25 cellular contexts compared by ENCODE assay signal in genomic region chr6:137801352-137802088, GRCh38.
DNase-seq lines count a peak whose midpoint lies in the region; ATAC-seq, FAIRE-seq and TF ChIP-seq lines count a peak whose summit lies in the region.
"Had no signal": no experiment of that assay in that cellular context is flagged by ENCODE, and none has a peak within 500 bp of the region (broad histone marks: within the 10 kb centered on the region; RNA-seq: fewer than 3 reads in every experiment).

No MANE protein-coding gene starts in this region.

- no peaks in the 10 kb centered on the region for H3K79me2 ChIP-seq in HepG2 (ENCODE audit: insufficient read depth, low read length)

- H3K4me3 ChIP-seq in HepG2 (replicated peaks in 1 of 3; ENCODE audit: insufficient read depth in 1 of 3, low read depth in 2 of 3, low read length in 3 of 3) (no peak overlapping the region), right lobe of liver (no peak overlapping the region), esophagus muscularis mucosa (no peak overlapping the region)
- H3K4me3 ChIP-seq: adrenal gland, prostate gland, tibial artery had no signal

- no peak overlapping the region for H3K4me2 ChIP-seq in HepG2 (ENCODE audit: low read depth, low read length)

- no peaks in the 10 kb centered on the region for H3K9me3 ChIP-seq in HepG2 (ENCODE audit: low read length)
- no peaks in the 10 kb centered on the region for H3K9me3 ChIP-seq in right lobe of liver
- no peaks in the 10 kb centered on the region for H3K9me3 ChIP-seq in esophagus muscularis mucosa
- H3K9me3 ChIP-seq: adrenal gland, neutrophil, prostate gland, tibial artery had no signal

- TF ChIP-seq CTCF in HepG2 (CRISPR knock-in tag; IDR thresholded peaks at IDR 0.05), result no peak
- TF ChIP-seq CTCF in right lobe of liver (IDR thresholded peaks at IDR 0.05), result no peak
- TF ChIP-seq CTCF in esophagus muscularis mucosa (IDR thresholded peaks at IDR 0.05), result no peak

- H2AFZ ChIP-seq in HepG2 (ENCODE audit: low read length), result peak overlapping the region; percentile 6

- no peak for FAIRE-seq in HepG2 (lab: Jason Lieb, UNC)
- FAIRE-seq: kidney had no signal

- CTCF ChIA-PET in HepG2 (lab: Yijun Ruan, JAX; ENCODE audit: low intra/inter-chr PET ratio, low total read pairs), result no interaction called here

- H4K20me1 ChIP-seq in HepG2 (ENCODE audit: insufficient read depth, low read length), result no peaks in the 10 kb centered on the region

- POLR2A ChIA-PET in HepG2 (lab: Yijun Ruan, JAX), result no interaction called here

- no peaks in the 10 kb centered on the region for H3K27me3 ChIP-seq in HepG2 (ENCODE audit: control insufficient read depth in 1 of 2, insufficient read depth in 2 of 2, low read length in 2 of 2)
- H3K27me3 ChIP-seq in right lobe of liver, result no peaks in the 10 kb centered on the region
- H3K27me3 ChIP-seq in esophagus muscularis mucosa, result no peaks in the 10 kb centered on the region
- H3K27me3 ChIP-seq: adrenal gland, neutrophil, tibial artery had no signal

- no peak overlapping the region for H3K9ac ChIP-seq in HepG2 (ENCODE audit: insufficient read depth, low read depth, low read length)

- WGBS in HepG2 (ENCODE audit: low lambda C conversion rate), result 74% methylated on average over 5 of the region's 5 CpGs
- WGBS in right lobe of liver (ENCODE audit: insufficient coverage, low coverage, low lambda C conversion rate, missing lambda C conversion rate), result 86% methylated on average over 5 of the region's 5 CpGs
- WGBS in esophagus muscularis mucosa, result 94% methylated on average over 5 of the region's 5 CpGs

- BruUV-seq in HepG2 (replicated peaks; lab: Mats Ljungman, UMichigan), result no TSS peak

- DNase-seq in HepG2 (ENCODE audit: low spot score) (no peak), right lobe of liver (no peak), amniotic epithelial cell (ENCODE audit: low read depth) (peak; percentile 61), left colon (peak in 1 of 2 donors; percentile 48), superior temporal gyrus (ENCODE audit: extremely low spot score) (no peak), AG08396 (ENCODE audit: low spot score) (no peak), esophagus muscularis mucosa (ENCODE audit: extremely low spot score) (no peak)
- DNase-seq: ACHN; activated B cell treated with CpG ODN at 0.5 μM for 24 hours; activated naive CD4-positive, alpha-beta T cell; activated T-cell treated with anti-CD3 and anti-CD28 coated beads, Interleukin-2, amount 50 U/mL, for 24 hours; adrenal gland; Calu3; H9; head of caudate nucleus; IMR-90; kidney; mammary epithelial cell; NCI-H1105; NCI-H1930; stimulated activated naive CD8-positive, alpha-beta T cell treated with anti-CD3 and anti-CD28 coated beads, Interleukin-15, amount 100 ng/mL, for 72 hours; SW 1271; tibial artery had no signal

- H3K4me1 ChIP-seq in HepG2 (ENCODE audit: insufficient read depth, low read length), result peaks cover 93% of the 10 kb centered on the region
- no peaks in the 10 kb centered on the region for H3K4me1 ChIP-seq in right lobe of liver
- peaks cover 14 to 55% (median 47%) of the 10 kb centered on the region in 4 donors for H3K4me1 ChIP-seq in esophagus muscularis mucosa
- H3K4me1 ChIP-seq: tibial artery had no signal

- TF ChIP-seq RAD21 in HepG2 (CRISPR knock-in tag; IDR thresholded peaks at IDR 0.05), result no peak

- no peak for TF ChIP-seq EP300 in HepG2 (IDR thresholded peaks at IDR 0.05; ENCODE audit: low read depth in 2 of 2, low read length in 2 of 2)
- no peak for TF ChIP-seq EP300 in HepG2 (CRISPR knock-in tag; IDR thresholded peaks at IDR 0.05; ENCODE audit: borderline replicate concordance)
- no peak for TF ChIP-seq EP300 in esophagus muscularis mucosa (IDR thresholded peaks at IDR 0.05)

- H3K36me3 ChIP-seq in HepG2 (replicated peaks in 1 of 2; ENCODE audit: control insufficient read depth in 1 of 2, insufficient read depth in 2 of 2, low read length in 2 of 2), result no peaks in the 10 kb centered on the region
- no peaks in the 10 kb centered on the region for H3K36me3 ChIP-seq in right lobe of liver
- H3K36me3 ChIP-seq in esophagus muscularis mucosa, result no peaks in the 10 kb centered on the region
- H3K36me3 ChIP-seq: adrenal gland, neutrophil, prostate gland, tibial artery had no signal

- intact Hi-C loops in HepG2 (cut with micrococcal nuclease; ENCODE audit: unreplicated experiment) (loop anchor here (1.0 to 10.0 kb wide), 2 partner anchors 10 to 143 kb away; no protein-coding TSS in a partner anchor), right lobe of liver (cut with DNase I) (no loop called here), left colon (cut with DNase I, micrococcal nuclease) (loop anchor here in 1 of 2 donors (10.0 kb wide), 1 partner anchor 63 kb away; the partner anchor contains the start of gene TNFAIP3), esophagus muscularis mucosa (cut with DNase I) (loop anchor here (5.0 kb wide), 1 partner anchor 66 kb away; the partner anchor contains the start of gene TNFAIP3)

- no peak for TF ChIP-seq POLR2A in HepG2 (IDR thresholded peaks at IDR 0.05; ENCODE audit: insufficient read depth in 1 of 2, low read depth in 2 of 2, low read length in 2 of 2)
- no peak for TF ChIP-seq POLR2A in right lobe of liver (IDR thresholded peaks at IDR 0.05)
- TF ChIP-seq POLR2A in esophagus muscularis mucosa (IDR thresholded peaks at IDR 0.05; ENCODE audit: low read depth), result no peak

- H3K27ac ChIP-seq in HepG2 (ENCODE audit: extremely low read length, insufficient read depth, low read length), result peak overlapping the region; percentile 48
- H3K27ac ChIP-seq in right lobe of liver, result no peak overlapping the region
- no peak overlapping the region for H3K27ac ChIP-seq in esophagus muscularis mucosa (replicated peaks in 1 of 4)
- H3K27ac ChIP-seq: adrenal gland, neutrophil, prostate gland, tibial artery had no signal

- no peak for ATAC-seq in HepG2
- no peak for ATAC-seq in right lobe of liver
- ATAC-seq in left colon, result peak; percentile 86
- ATAC-seq: stimulated activated naive CD8-positive, alpha-beta T cell treated with anti-CD3 and anti-CD28 coated beads, Interleukin-15, amount 100 ng/mL, for 72 hours had no signal

- in situ Hi-C loops in HepG2 (cut with HindIII; ENCODE audit: extremely low pct_ligation_motif_present, low pct_unique_long_range_greater_than_20kb), result loop anchor here (5.0 to 10.0 kb wide), 2 partner anchors 63 to 69 kb away; partner anchors contain the start of gene TNFAIP3

TF ChIP-seq in HepG2, 621 proteins besides CTCF, POLR2A, EP300 and RAD21 (continues in another document):
- TF ChIP-seq, protein P1, sequence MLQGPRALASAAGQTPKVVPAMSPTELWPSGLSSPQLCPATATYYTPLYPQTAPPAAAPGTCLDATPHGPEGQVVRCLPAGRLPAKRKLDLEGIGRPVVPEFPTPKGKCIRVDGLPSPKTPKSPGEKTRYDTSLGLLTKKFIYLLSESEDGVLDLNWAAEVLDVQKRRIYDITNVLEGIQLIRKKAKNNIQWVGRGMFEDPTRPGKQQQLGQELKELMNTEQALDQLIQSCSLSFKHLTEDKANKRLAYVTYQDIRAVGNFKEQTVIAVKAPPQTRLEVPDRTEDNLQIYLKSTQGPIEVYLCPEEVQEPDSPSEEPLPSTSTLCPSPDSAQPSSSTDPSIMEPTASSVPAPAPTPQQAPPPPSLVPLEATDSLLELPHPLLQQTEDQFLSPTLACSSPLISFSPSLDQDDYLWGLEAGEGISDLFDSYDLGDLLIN (CRISPR knock-in tag; IDR thresholded peaks at IDR 0.05; ENCODE audit: borderline replicate concordance), result no peak
- TF ChIP-seq NCOA2 (CRISPR knock-in tag; IDR thresholded peaks at IDR 0.05) (0 out of 2 replicates have a peak, but pooled peaks have one; percentile 23), HNF4G (IDR thresholded peaks at IDR 0.05; ENCODE audit: borderline replicate concordance, low read depth, low read length) (0 out of 2 replicates have a peak, but pooled peaks have one; percentile 13), HNF4G (CRISPR knock-in tag; IDR thresholded peaks at IDR 0.05; ENCODE audit: borderline replicate concordance, low read depth) (no peak), ZSCAN25 (CRISPR knock-in tag; IDR thresholded peaks at IDR 0.05) (0 out of 2 replicates have a peak, but pooled peaks have one; percentile 47), FLYWCH1 (CRISPR knock-in tag; IDR thresholded peaks at IDR 0.05) (no peak), RAD51 (IDR thresholded peaks at IDR 0.05; ENCODE audit: borderline replicate concordance) (no peak), SMAD3 (CRISPR knock-in tag; IDR thresholded peaks at IDR 0.05) (0 out of 2 replicates have a peak, but pooled peaks have one; percentile 28), CEBPG (CRISPR knock-in tag; IDR thresholded peaks at IDR 0.05) (peak; percentile 28; the same call in 1 of the 2 replicates), ZBTB26 (CRISPR knock-in tag; IDR thresholded peaks at IDR 0.05; ENCODE audit: borderline replicate concordance) (0 out of 2 replicates have a peak, but pooled peaks have one; percentile 31), ZNF430 (CRISPR knock-in tag; IDR thresholded peaks at IDR 0.05) (peak; percentile 30; the same call in 1 of the 2 replicates), ZNF558 (CRISPR knock-in tag; IDR thresholded peaks at IDR 0.05; ENCODE audit: borderline replicate concordance) (no peak), TEAD3 (CRISPR knock-in tag; optimal IDR thresholded peaks at IDR 0.05; ENCODE audit: borderline replicate concordance) (peak; percentile 26), SOX13 (IDR thresholded peaks at IDR 0.05) (no peak), SOX13 (CRISPR knock-in tag; conservative IDR thresholded peaks at IDR 0.05 in 1 of 2, IDR thresholded peaks at IDR 0.05 in 1 of 2) (peak in 1 of 2 experiments; percentile 24; a peak in 1 of 4 replicates), ZNF629 (CRISPR knock-in tag; conservative IDR thresholded peaks at IDR 0.05) (0 out of 2 replicates have a peak, but pooled peaks have one; percentile 15), GATAD2A (CRISPR knock-in tag; IDR thresholded peaks at IDR 0.05) (peak; percentile 15; the same call in 1 of the 2 replicates), HDAC2 (CRISPR knock-in tag; IDR thresholded peaks at IDR 0.05) (0 out of 2 replicates have a peak, but pooled peaks have one; percentile 5)
- TF ChIP-seq, protein P2, sequence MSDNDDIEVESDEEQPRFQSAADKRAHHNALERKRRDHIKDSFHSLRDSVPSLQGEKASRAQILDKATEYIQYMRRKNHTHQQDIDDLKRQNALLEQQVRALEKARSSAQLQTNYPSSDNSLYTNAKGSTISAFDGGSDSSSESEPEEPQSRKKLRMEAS (IDR thresholded peaks at IDR 0.05), result peak; percentile 15; the same call in 1 of the 2 replicates

Comparison
In these comparisons a context has a peak if more than half of its experiments do, and no peak if none do; other contexts are left out.
1. intact Hi-C loops: an anchor here in HepG2 (1.0 to 10.0 kb wide) and esophagus muscularis mucosa (5.0 kb wide); none called in right lobe of liver.